17 cellular contexts compared by ENCODE assay signal in the genomic region with DNA sequence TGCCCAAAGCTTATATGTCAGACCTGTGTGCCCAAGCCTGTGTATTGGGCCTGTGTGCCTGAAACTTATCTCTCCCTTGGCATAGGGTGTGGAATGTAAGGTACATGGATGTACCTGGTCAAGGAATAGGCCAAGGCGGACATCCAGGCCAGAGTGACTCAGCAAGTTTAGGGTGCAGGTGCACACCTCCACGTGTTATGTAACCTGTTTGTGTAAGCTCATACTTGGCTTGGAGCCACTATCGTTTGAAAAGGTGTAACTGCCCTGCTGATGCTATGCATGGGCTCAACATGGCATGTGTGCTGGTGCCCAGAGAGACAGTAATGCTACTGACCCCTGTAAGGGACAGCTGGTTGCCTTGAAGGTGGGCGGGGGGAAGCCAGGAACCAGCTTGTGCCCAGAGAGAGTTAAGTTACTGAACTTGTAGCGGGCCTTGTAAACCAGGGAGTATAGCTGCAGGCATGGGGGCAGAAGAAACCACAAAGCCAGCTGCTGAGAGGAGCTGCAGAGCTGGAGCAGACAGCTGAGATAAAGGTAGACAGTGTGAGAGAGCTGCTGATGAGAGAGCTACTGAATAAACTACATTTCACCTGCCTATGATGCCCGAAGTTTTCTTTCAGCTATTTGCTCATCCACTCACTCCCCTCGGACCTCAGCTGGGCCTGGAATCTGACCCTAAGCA.
DNase-seq lines count a peak whose midpoint lies in the region; ATAC-seq and TF ChIP-seq lines count a peak whose summit lies in the region.
"Had no signal": no experiment of that assay in that cellular context is flagged by ENCODE, and none has a peak within 500 bp of the region (broad histone marks: within the 10 kb centered on the region; RNA-seq: fewer than 3 reads in every experiment).

No MANE protein-coding gene starts in this region.

- peak overlapping the region; percentile 55 for H3K27ac Mint-ChIP-seq in Calu3 (ENCODE audit: unreplicated experiment)
- no peak overlapping the region for H3K27ac Mint-ChIP-seq in stimulated activated naive B cell treated with anti-CD40 and anti-IgM and Interleukin-4, amounts not matched to agents 10 μg/mL and 1 μg/mL and 100 μg/mL, for 72 hours
- H3K27ac Mint-ChIP-seq in activated naive CD4-positive, alpha-beta T cell treated with anti-CD3 and anti-CD28 coated beads, Interleukin-2, amount 10 ng/mL, durations not matched to agents 7 days and 5 days = no peak overlapping the region

- peaks cover 24% of the 10 kb centered on the region for H3K4me1 Mint-ChIP-seq in Calu3 (ENCODE audit: low read depth, unreplicated experiment)
- H3K4me1 Mint-ChIP-seq in stimulated activated naive B cell treated with anti-CD40 and anti-IgM and Interleukin-4, amounts not matched to agents 10 μg/mL and 1 μg/mL and 100 μg/mL, for 72 hours = no peaks in the 10 kb centered on the region
- H3K4me1 Mint-ChIP-seq in activated naive CD4-positive, alpha-beta T cell treated with anti-CD3 and anti-CD28 coated beads, Interleukin-2, amount 10 ng/mL, durations not matched to agents 7 days and 5 days = no peaks in the 10 kb centered on the region

- H3K9me3 ChIP-seq in lower lobe of right lung = no peaks in the 10 kb centered on the region
- H3K9me3 ChIP-seq: BLaER1 treated with 17β-estradiol and CSF1 and Interleukin-3, amounts not matched to agents 10 nM and 100 nM; SJCRH30 had no signal

- ATAC-seq in lower lobe of right lung = peak in 1 of 2 donors; percentile 25
- ATAC-seq in stimulated activated naive B cell treated with anti-CD40 and anti-IgM and Interleukin-4, amounts not matched to agents 10 μg/mL and 1 μg/mL and 100 μg/mL, for 72 hours (replicated peaks) = no peak

- no peaks in the 10 kb centered on the region for H3K36me3 Mint-ChIP-seq in Calu3 (ENCODE audit: insufficient read depth, unreplicated experiment)
- H3K36me3 Mint-ChIP-seq in stimulated activated naive B cell treated with anti-CD40 and anti-IgM and Interleukin-4, amounts not matched to agents 10 μg/mL and 1 μg/mL and 100 μg/mL, for 72 hours = no peaks in the 10 kb centered on the region
- no peaks in the 10 kb centered on the region for H3K36me3 Mint-ChIP-seq in activated naive CD4-positive, alpha-beta T cell treated with anti-CD3 and anti-CD28 coated beads, Interleukin-2, amount 10 ng/mL, durations not matched to agents 7 days and 5 days

- intact Hi-C loops in Calu3 (cut with micrococcal nuclease; ENCODE audit: unreplicated experiment) (no loop called here), lower lobe of right lung (cut with DNase I) (no loop called here)

- DNase-seq in NCI-H2029 (lab: John Stamatoyannopoulos, UW) = peak; percentile 33
- DNase-seq in NCI-H2029 treated with DMSO at 0.1 percent for 48 hours (lab: John Stamatoyannopoulos, UW) = no peak
- no peak for DNase-seq in Calu3
- peak; percentile 16 for DNase-seq in NCI-H69 (lab: John Stamatoyannopoulos, UW)
- peak; percentile 23 for DNase-seq in lower lobe of right lung
- DNase-seq in stimulated activated naive B cell treated with anti-CD40 and anti-IgM and Interleukin-4, amounts not matched to agents 10 μg/mL and 1 μg/mL and 100 μg/mL, for 72 hours = no peak
- DNase-seq in activated naive CD4-positive, alpha-beta T cell treated with anti-CD3 and anti-CD28 coated beads, Interleukin-2, amount 10 ng/mL, durations not matched to agents 7 days and 5 days = no peak
- no peak for DNase-seq in OCI-M2 (lab: John Stamatoyannopoulos, UW; ENCODE audit: unreplicated experiment)
- DNase-seq: 8988T, COR-L47, DMS79, Karpas-422, NCI-H2081 treated with DMSO at 0.1 percent for 48 hours, NCI-H774 had no signal

- no TSS peak for BruUV-seq in Calu3 (replicated peaks; lab: Mats Ljungman, UMichigan)

- H3K27ac ChIP-seq in lower lobe of right lung = no peak overlapping the region
- H3K27ac ChIP-seq: BLaER1 treated with 17β-estradiol and CSF1 and Interleukin-3, amounts not matched to agents 10 nM and 100 nM; RWPE1; SJCRH30 had no signal

- CTCF ChIA-PET in Calu3 (lab: Charles Lee) = no interaction called here
- CTCF ChIA-PET in activated naive CD4-positive, alpha-beta T cell treated with anti-CD3 and anti-CD28 coated beads, Interleukin-2, amount 10 ng/mL, durations not matched to agents 7 days and 5 days (lab: Charles Lee) = no interaction called here

- TF ChIP-seq CTCF in Calu3 (IDR thresholded peaks at IDR 0.05; ENCODE audit: unreplicated experiment) = no peak
- TF ChIP-seq CTCF in lower lobe of right lung (IDR thresholded peaks at IDR 0.05) = no peak

- peaks cover 3% of the 10 kb centered on the region for H3K9me3 Mint-ChIP-seq in Calu3 (ENCODE audit: low read depth, unreplicated experiment)
- H3K9me3 Mint-ChIP-seq in stimulated activated naive B cell treated with anti-CD40 and anti-IgM and Interleukin-4, amounts not matched to agents 10 μg/mL and 1 μg/mL and 100 μg/mL, for 72 hours = peaks cover 0 to 4% of the 10 kb centered on the region in 2 donors
- peaks cover 19% of the 10 kb centered on the region for H3K9me3 Mint-ChIP-seq in activated naive CD4-positive, alpha-beta T cell treated with anti-CD3 and anti-CD28 coated beads, Interleukin-2, amount 10 ng/mL, durations not matched to agents 7 days and 5 days

- H3K27me3 ChIP-seq in lower lobe of right lung (ENCODE audit: low read depth) = no peaks in the 10 kb centered on the region
- H3K27me3 ChIP-seq: BLaER1 treated with 17β-estradiol and CSF1 and Interleukin-3, amounts not matched to agents 10 nM and 100 nM; SJCRH30 had no signal

- H3K4me1 ChIP-seq in lower lobe of right lung = no peaks in the 10 kb centered on the region
- H3K4me1 ChIP-seq: BLaER1 treated with 17β-estradiol and CSF1 and Interleukin-3, amounts not matched to agents 10 nM and 100 nM; SJCRH30 had no signal

- H3K27me3 Mint-ChIP-seq in Calu3 (ENCODE audit: unreplicated experiment) = no peaks in the 10 kb centered on the region
- H3K27me3 Mint-ChIP-seq in stimulated activated naive B cell treated with anti-CD40 and anti-IgM and Interleukin-4, amounts not matched to agents 10 μg/mL and 1 μg/mL and 100 μg/mL, for 72 hours = no peaks in the 10 kb centered on the region
- H3K27me3 Mint-ChIP-seq in activated naive CD4-positive, alpha-beta T cell treated with anti-CD3 and anti-CD28 coated beads, Interleukin-2, amount 10 ng/mL, durations not matched to agents 7 days and 5 days = no peaks in the 10 kb centered on the region

- H3K36me3 ChIP-seq in lower lobe of right lung = no peaks in the 10 kb centered on the region
- H3K36me3 ChIP-seq: BLaER1 treated with 17β-estradiol and CSF1 and Interleukin-3, amounts not matched to agents 10 nM and 100 nM; SJCRH30 had no signal

- H3K4me3 Mint-ChIP-seq in Calu3 (ENCODE audit: low read depth, unreplicated experiment) = no peak overlapping the region
- H3K4me3 Mint-ChIP-seq in stimulated activated naive B cell treated with anti-CD40 and anti-IgM and Interleukin-4, amounts not matched to agents 10 μg/mL and 1 μg/mL and 100 μg/mL, for 72 hours = no peak overlapping the region
- H3K4me3 Mint-ChIP-seq in activated naive CD4-positive, alpha-beta T cell treated with anti-CD3 and anti-CD28 coated beads, Interleukin-2, amount 10 ng/mL, durations not matched to agents 7 days and 5 days = no peak overlapping the region

- H3K4me3 ChIP-seq in lower lobe of right lung = no peak overlapping the region
- H3K4me3 ChIP-seq: BLaER1 treated with 17β-estradiol and CSF1 and Interleukin-3, amounts not matched to agents 10 nM and 100 nM; SJCRH30 had no signal

Comparison
In these comparisons a context has a peak if more than half of its experiments do, and no peak if none do; other contexts are left out.
1. DNase-seq: peak in NCI-H2029 (single experiment), NCI-H69 (single experiment) and lower lobe of right lung (single experiment); none in NCI-H2029 treated with DMSO at 0.1 percent for 48 hours (single experiment), Calu3 (single experiment), stimulated activated naive B cell treated with anti-CD40 and anti-IgM and Interleukin-4, amounts not matched to agents 10 μg/mL and 1 μg/mL and 100 μg/mL, for 72 hours (single experiment), activated naive CD4-positive, alpha-beta T cell treated with anti-CD3 and anti-CD28 coated beads, Interleukin-2, amount 10 ng/mL, durations not matched to agents 7 days and 5 days (single experiment) and OCI-M2 (single experiment).